Comparison of ENCODE assay signal across 1 cellular context in the genomic region with DNA sequence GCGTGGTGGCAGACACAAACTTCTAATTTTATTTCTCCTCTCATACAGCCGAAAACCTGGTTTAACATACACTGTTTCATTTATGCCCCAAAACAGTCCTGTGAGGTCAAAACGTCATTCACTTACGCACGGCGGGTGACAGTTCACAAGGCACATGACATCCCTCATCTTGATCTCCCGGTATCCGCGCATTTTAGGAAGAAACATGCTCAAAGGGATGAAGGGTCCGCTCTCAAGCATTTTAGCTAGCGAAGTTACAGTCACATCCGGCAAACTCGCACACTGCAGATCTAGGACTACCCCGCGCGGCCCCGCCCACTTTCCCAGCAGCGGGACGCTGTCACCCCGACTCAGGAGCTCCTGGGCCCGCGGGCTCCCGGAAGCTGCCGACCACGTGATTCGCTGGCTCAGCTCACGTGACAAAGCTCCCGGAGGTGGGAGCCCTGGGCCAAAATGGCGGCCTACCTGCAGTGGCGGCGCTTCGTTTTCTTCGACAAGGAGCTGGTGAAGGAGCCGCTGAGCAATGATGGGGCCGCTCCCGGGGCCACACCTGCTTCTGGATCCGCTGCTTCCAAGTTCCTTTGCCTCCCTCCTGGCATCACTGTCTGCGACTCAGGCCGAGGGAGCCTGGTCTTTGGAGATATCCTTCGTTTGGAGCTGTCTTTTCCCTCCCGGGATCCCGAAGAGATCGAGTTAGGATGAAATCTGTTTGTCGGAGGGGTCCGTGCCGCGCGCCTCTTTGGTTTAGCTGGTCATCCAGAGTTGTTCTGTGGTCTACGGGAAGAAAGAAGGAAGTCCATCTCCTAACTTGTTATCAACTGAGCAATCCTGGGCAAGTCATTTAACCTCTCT.
TF ChIP-seq lines count a peak whose summit lies in the region.

A gene (plus strand): TSS at position 448 of the 852 bp plus-strand sequence. CDS start 6 bp downstream, at position 454.

TF ChIP-seq in HepG2, 621 proteins besides CTCF, POLR2A, EP300 and RAD21 (continued from another document and continues in another):
- TF ChIP-seq ZFP36L1 (CRISPR knock-in tag; IDR thresholded peaks at IDR 0.05), result no peak
- TF ChIP-seq, protein P1, sequence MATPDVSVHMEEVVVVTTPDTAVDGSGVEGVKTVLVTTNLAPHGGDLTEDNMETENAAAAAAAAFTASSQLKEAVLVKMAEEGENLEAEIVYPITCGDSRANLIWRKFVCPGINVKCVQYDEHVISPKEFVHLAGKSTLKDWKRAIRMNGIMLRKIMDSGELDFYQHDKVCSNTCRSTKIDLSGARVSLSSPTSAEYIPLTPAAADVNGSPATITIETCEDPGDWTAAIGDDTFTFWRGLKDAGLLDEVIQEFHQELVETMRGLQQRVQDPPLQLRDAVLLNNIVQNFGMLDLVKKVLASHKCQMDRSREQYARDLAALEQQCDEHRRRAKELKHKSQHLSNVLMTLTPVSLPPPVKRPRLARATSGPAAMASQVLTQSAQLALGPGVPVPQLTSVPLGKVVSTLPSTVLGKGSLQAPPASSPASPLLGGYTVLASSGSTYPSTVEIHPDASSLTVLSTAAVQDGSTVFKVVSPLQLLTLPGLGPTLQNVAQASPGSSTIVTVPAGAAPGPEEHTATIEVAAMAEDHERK (CRISPR knock-in tag; IDR thresholded peaks at IDR 0.05; ENCODE audit: low read depth), result no peak
- no peak for TF ChIP-seq AGO1 (IDR thresholded peaks at IDR 0.05; ENCODE audit: low read depth, low read length, poor library complexity, severe bottlenecking)
- TF ChIP-seq ZNF326 (CRISPR knock-in tag; IDR thresholded peaks at IDR 0.05; ENCODE audit: borderline replicate concordance), result no peak
- peak; percentile 65; the same call in 1 of the 2 replicates for TF ChIP-seq TMF1 (CRISPR knock-in tag; IDR thresholded peaks at IDR 0.05; ENCODE audit: low read depth)
- TF ChIP-seq, protein P2, sequence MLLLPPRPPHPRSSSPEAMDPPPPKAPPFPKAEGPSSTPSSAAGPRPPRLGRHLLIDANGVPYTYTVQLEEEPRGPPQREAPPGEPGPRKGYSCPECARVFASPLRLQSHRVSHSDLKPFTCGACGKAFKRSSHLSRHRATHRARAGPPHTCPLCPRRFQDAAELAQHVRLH (CRISPR knock-in tag; IDR thresholded peaks at IDR 0.05; ENCODE audit: borderline replicate concordance, low read depth), result peak; percentile 30
- peak; percentile 37; the same call in 1 of the 2 replicates for TF ChIP-seq RELA (CRISPR knock-in tag; IDR thresholded peaks at IDR 0.05)
- TF ChIP-seq ZSCAN9 (CRISPR knock-in tag; IDR thresholded peaks at IDR 0.05; ENCODE audit: borderline replicate concordance), result peak; percentile 45; the same call in 1 of the 2 replicates
- no peak for TF ChIP-seq CHD4 (IDR thresholded peaks at IDR 0.05; ENCODE audit: borderline replicate concordance, low read length)
- peak; percentile 78; the same call in 1 of the 2 replicates for TF ChIP-seq HIVEP1 (CRISPR knock-in tag; IDR thresholded peaks at IDR 0.05)
- TF ChIP-seq ZEB1 (IDR thresholded peaks at IDR 0.05; ENCODE audit: insufficient replicate concordance, low read depth), result peak; percentile 42
- TF ChIP-seq SYNCRIP (IDR thresholded peaks at IDR 0.05; ENCODE audit: insufficient read depth, low read depth, low read length), result no peak
- TF ChIP-seq, protein P3, sequence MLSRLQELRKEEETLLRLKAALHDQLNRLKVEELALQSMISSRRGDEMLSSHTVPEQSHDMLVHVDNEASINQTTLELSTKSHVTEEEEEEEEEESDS (CRISPR knock-in tag; IDR thresholded peaks at IDR 0.05; ENCODE audit: borderline replicate concordance), result no peak
- TF ChIP-seq ZNF430 (CRISPR knock-in tag; IDR thresholded peaks at IDR 0.05), result no peak; the same call in 1 of the 2 replicates
- 0 out of 2 replicates have a peak, but pooled peaks have one; percentile 74 for TF ChIP-seq ZNF124 (CRISPR knock-in tag; IDR thresholded peaks at IDR 0.05)
- TF ChIP-seq SOX6 (IDR thresholded peaks at IDR 0.05), result no peak
- TF ChIP-seq SOX6 (CRISPR knock-in tag; IDR thresholded peaks at IDR 0.05), result peak; percentile 39; the same call in 1 of the 2 replicates
- TF ChIP-seq AHR (CRISPR knock-in tag; IDR thresholded peaks at IDR 0.05), result peak; percentile 84; the same call in 1 of the 2 replicates
- TF ChIP-seq RBFOX2 (IDR thresholded peaks at IDR 0.05; ENCODE audit: low read depth, low read length), result peak; percentile 81
- TF ChIP-seq NR2C2 (CRISPR knock-in tag; IDR thresholded peaks at IDR 0.05; ENCODE audit: borderline replicate concordance), result peak; percentile 75; the same call in 1 of the 2 replicates
- peak; percentile 48; the same call in 1 of the 2 replicates for TF ChIP-seq FOXO1 (CRISPR knock-in tag; IDR thresholded peaks at IDR 0.05)
- TF ChIP-seq ZNF441 (CRISPR knock-in tag; IDR thresholded peaks at IDR 0.05; ENCODE audit: borderline replicate concordance), result no peak
- no peak for TF ChIP-seq ZSCAN20 (CRISPR knock-in tag; IDR thresholded peaks at IDR 0.05; ENCODE audit: borderline replicate concordance)
- 0 out of 2 replicates have a peak, but pooled peaks have one; percentile 27 for TF ChIP-seq SALL2 (CRISPR knock-in tag; IDR thresholded peaks at IDR 0.05)
- no peak for TF ChIP-seq ZNF44 (CRISPR knock-in tag; IDR thresholded peaks at IDR 0.05)
- TF ChIP-seq KDM3A (CRISPR knock-in tag; IDR thresholded peaks at IDR 0.05; ENCODE audit: low read depth), result peak; percentile 42; the same call in 1 of the 2 replicates
- TF ChIP-seq MEF2D (CRISPR knock-in tag; IDR thresholded peaks at IDR 0.05), result peak; percentile 57; the same call in 1 of the 2 replicates
- TF ChIP-seq NFKB2 (CRISPR knock-in tag; IDR thresholded peaks at IDR 0.05; ENCODE audit: borderline replicate concordance), result peak; percentile 38; the same call in 1 of the 2 replicates
- TF ChIP-seq FOSL2 (CRISPR knock-in tag; IDR thresholded peaks at IDR 0.05), result peak; percentile 58
- TF ChIP-seq, protein P4, sequence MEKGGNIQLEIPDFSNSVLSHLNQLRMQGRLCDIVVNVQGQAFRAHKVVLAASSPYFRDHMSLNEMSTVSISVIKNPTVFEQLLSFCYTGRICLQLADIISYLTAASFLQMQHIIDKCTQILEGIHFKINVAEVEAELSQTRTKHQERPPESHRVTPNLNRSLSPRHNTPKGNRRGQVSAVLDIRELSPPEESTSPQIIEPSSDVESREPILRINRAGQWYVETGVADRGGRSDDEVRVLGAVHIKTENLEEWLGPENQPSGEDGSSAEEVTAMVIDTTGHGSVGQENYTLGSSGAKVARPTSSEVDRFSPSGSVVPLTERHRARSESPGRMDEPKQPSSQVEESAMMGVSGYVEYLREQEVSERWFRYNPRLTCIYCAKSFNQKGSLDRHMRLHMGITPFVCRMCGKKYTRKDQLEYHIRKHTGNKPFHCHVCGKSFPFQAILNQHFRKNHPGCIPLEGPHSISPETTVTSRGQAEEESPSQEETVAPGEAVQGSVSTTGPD (CRISPR knock-in tag; IDR thresholded peaks at IDR 0.05), result no peak
- TF ChIP-seq MXI1 (IDR thresholded peaks at IDR 0.05; ENCODE audit: borderline replicate concordance, low read depth, low read length), result peak; percentile 77; the same call in 1 of the 3 replicates
- TF ChIP-seq SIN3B (IDR thresholded peaks at IDR 0.05; ENCODE audit: low read length), result peak; percentile 90
- TF ChIP-seq, protein P5, sequence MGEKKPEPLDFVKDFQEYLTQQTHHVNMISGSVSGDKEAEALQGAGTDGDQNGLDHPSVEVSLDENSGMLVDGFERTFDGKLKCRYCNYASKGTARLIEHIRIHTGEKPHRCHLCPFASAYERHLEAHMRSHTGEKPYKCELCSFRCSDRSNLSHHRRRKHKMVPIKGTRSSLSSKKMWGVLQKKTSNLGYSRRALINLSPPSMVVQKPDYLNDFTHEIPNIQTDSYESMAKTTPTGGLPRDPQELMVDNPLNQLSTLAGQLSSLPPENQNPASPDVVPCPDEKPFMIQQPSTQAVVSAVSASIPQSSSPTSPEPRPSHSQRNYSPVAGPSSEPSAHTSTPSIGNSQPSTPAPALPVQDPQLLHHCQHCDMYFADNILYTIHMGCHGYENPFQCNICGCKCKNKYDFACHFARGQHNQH (CRISPR knock-in tag; IDR thresholded peaks at IDR 0.05), result peak; percentile 95
- no peak for TF ChIP-seq MAF1 (CRISPR knock-in tag; IDR thresholded peaks at IDR 0.05; ENCODE audit: borderline replicate concordance)
- TF ChIP-seq NCOA1 (CRISPR knock-in tag; IDR thresholded peaks at IDR 0.05), result no peak
- TF ChIP-seq SP4 (CRISPR knock-in tag; IDR thresholded peaks at IDR 0.05), result peak; percentile 78
- TF ChIP-seq POLR2G (IDR thresholded peaks at IDR 0.05; ENCODE audit: low read depth, low read length), result peak; percentile 86
- peak; percentile 50; the same call in 1 of the 2 replicates for TF ChIP-seq ARHGAP35 (CRISPR knock-in tag; IDR thresholded peaks at IDR 0.05; ENCODE audit: borderline replicate concordance)
- TF ChIP-seq TEAD3 (CRISPR knock-in tag; optimal IDR thresholded peaks at IDR 0.05; ENCODE audit: borderline replicate concordance), result peak; percentile 37
- peak; percentile 82 for TF ChIP-seq SPEN (CRISPR knock-in tag; IDR thresholded peaks at IDR 0.05; ENCODE audit: low read depth)
- no peak for TF ChIP-seq NFATC3 (CRISPR knock-in tag; IDR thresholded peaks at IDR 0.05)
- no peak for TF ChIP-seq FOSL1 (CRISPR knock-in tag; IDR thresholded peaks at IDR 0.05; ENCODE audit: borderline replicate concordance)
- TF ChIP-seq ZNF570 (CRISPR knock-in tag; IDR thresholded peaks at IDR 0.05; ENCODE audit: borderline replicate concordance), result no peak
- TF ChIP-seq SP2 (CRISPR knock-in tag; IDR thresholded peaks at IDR 0.05), result peak; percentile 27; the same call in 1 of the 2 replicates
- TF ChIP-seq ASH2L (IDR thresholded peaks at IDR 0.05; ENCODE audit: insufficient read length, low read depth, low read length), result peak; percentile 54
- TF ChIP-seq ZNF446 (CRISPR knock-in tag; IDR thresholded peaks at IDR 0.05), result no peak
- no peak for TF ChIP-seq ZNF431 (CRISPR knock-in tag; IDR thresholded peaks at IDR 0.05; ENCODE audit: borderline replicate concordance, low read depth)
- peak; percentile 69 for TF ChIP-seq GABPA (IDR thresholded peaks at IDR 0.05; ENCODE audit: low read depth, low read length)
- TF ChIP-seq GABPA (CRISPR knock-in tag; IDR thresholded peaks at IDR 0.05; ENCODE audit: low read depth), result peak; percentile 93
- TF ChIP-seq, protein P6, sequence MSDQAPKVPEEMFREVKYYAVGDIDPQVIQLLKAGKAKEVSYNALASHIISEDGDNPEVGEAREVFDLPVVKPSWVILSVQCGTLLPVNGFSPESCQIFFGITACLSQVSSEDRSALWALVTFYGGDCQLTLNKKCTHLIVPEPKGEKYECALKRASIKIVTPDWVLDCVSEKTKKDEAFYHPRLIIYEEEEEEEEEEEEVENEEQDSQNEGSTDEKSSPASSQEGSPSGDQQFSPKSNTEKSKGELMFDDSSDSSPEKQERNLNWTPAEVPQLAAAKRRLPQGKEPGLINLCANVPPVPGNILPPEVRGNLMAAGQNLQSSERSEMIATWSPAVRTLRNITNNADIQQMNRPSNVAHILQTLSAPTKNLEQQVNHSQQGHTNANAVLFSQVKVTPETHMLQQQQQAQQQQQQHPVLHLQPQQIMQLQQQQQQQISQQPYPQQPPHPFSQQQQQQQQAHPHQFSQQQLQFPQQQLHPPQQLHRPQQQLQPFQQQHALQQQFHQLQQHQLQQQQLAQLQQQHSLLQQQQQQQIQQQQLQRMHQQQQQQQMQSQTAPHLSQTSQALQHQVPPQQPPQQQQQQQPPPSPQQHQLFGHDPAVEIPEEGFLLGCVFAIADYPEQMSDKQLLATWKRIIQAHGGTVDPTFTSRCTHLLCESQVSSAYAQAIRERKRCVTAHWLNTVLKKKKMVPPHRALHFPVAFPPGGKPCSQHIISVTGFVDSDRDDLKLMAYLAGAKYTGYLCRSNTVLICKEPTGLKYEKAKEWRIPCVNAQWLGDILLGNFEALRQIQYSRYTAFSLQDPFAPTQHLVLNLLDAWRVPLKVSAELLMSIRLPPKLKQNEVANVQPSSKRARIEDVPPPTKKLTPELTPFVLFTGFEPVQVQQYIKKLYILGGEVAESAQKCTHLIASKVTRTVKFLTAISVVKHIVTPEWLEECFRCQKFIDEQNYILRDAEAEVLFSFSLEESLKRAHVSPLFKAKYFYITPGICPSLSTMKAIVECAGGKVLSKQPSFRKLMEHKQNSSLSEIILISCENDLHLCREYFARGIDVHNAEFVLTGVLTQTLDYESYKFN (CRISPR knock-in tag; conservative IDR thresholded peaks at IDR 0.05), result 0 out of 2 replicates have a peak, but pooled peaks have one; percentile 13
- TF ChIP-seq, protein P7, sequence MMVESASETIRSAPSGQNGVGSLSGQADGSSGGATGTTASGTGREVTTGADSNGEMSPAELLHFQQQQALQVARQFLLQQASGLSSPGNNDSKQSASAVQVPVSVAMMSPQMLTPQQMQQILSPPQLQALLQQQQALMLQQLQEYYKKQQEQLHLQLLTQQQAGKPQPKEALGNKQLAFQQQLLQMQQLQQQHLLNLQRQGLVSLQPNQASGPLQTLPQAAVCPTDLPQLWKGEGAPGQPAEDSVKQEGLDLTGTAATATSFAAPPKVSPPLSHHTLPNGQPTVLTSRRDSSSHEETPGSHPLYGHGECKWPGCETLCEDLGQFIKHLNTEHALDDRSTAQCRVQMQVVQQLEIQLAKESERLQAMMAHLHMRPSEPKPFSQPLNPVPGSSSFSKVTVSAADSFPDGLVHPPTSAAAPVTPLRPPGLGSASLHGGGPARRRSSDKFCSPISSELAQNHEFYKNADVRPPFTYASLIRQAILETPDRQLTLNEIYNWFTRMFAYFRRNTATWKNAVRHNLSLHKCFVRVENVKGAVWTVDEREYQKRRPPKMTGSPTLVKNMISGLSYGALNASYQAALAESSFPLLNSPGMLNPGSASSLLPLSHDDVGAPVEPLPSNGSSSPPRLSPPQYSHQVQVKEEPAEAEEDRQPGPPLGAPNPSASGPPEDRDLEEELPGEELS (CRISPR knock-in tag; IDR thresholded peaks at IDR 0.05), result 0 out of 2 replicates have a peak, but pooled peaks have one; percentile 14
- 0 out of 2 replicates have a peak, but pooled peaks have one; percentile 39 for TF ChIP-seq PPARG (CRISPR knock-in tag; conservative IDR thresholded peaks at IDR 0.05)
- TF ChIP-seq, protein P8, sequence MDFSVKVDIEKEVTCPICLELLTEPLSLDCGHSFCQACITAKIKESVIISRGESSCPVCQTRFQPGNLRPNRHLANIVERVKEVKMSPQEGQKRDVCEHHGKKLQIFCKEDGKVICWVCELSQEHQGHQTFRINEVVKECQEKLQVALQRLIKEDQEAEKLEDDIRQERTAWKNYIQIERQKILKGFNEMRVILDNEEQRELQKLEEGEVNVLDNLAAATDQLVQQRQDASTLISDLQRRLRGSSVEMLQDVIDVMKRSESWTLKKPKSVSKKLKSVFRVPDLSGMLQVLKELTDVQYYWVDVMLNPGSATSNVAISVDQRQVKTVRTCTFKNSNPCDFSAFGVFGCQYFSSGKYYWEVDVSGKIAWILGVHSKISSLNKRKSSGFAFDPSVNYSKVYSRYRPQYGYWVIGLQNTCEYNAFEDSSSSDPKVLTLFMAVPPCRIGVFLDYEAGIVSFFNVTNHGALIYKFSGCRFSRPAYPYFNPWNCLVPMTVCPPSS (IDR thresholded peaks at IDR 0.05), result no peak
